10 cellular contexts compared by ENCODE assay signal in the genomic region with DNA sequence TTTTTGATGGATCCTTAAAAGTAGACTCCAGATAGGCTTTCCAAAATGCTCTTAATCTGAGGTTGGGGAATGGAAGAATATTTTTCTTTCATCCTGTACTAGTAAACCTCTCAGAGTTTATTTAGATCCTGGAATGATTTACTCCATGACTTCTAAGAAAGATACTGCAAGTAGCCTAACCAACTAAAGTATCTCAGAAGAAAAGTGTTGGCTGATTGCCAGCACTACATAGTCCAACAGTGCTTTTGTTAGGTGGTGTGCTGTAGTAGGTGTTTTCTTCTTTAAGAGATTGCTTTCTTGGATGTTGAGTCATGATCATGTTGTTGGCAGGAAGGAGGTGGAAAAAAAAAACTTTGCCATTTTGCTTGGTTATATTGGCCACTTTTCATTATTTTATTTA.
A peak's percentile ranks its signal among the peaks of the same experiment; 100 is the strongest.
DNase-seq lines count a peak whose midpoint lies in the region; ATAC-seq and TF ChIP-seq lines count a peak whose summit lies in the region.
"Had no signal": no experiment of that assay in that cellular context is flagged by ENCODE, and none has a peak within 500 bp of the region (broad histone marks: within the 10 kb centered on the region; RNA-seq: fewer than 3 reads in every experiment).

No MANE protein-coding gene starts in this region.

- no peaks in the 10 kb centered on the region for H3K36me3 Mint-ChIP-seq in progenitor cell of endocrine pancreas (ENCODE audit: insufficient read depth)
- peaks cover 0 to 2% (median under 1%) of the 10 kb centered on the region in 3 donors for H3K36me3 Mint-ChIP-seq in CD8-positive, alpha-beta memory T cell

- H3K9me3 ChIP-seq in CD8-positive, alpha-beta memory T cell (ENCODE audit: low read length): no peaks in the 10 kb centered on the region

- no peaks in the 10 kb centered on the region for H3K27me3 ChIP-seq in CD8-positive, alpha-beta memory T cell (ENCODE audit: insufficient read depth, low read length, poor library complexity, severe bottlenecking)

- ATAC-seq in HG03135 (IDR thresholded peaks at IDR 0.05; ENCODE audit: unreplicated experiment): no peak

- no peak overlapping the region for H3K27ac ChIP-seq in CD8-positive, alpha-beta memory T cell (ENCODE audit: low read depth, low read length)

- H3K4me3 Mint-ChIP-seq in progenitor cell of endocrine pancreas (ENCODE audit: low read depth): peak overlapping the region; percentile 46
- no peak overlapping the region for H3K4me3 Mint-ChIP-seq in CD8-positive, alpha-beta memory T cell
- H3K4me3 Mint-ChIP-seq: neural crest cell had no signal

- peaks cover 68% of the 10 kb centered on the region for H3K4me1 Mint-ChIP-seq in progenitor cell of endocrine pancreas (ENCODE audit: low read depth)
- peaks cover 48 to 79% (median 70%) of the 10 kb centered on the region in 3 donors for H3K4me1 Mint-ChIP-seq in CD8-positive, alpha-beta memory T cell

- TF ChIP-seq CTCF in GM12865 (IDR thresholded peaks at IDR 0.05; ENCODE audit: insufficient read depth, low read depth, low read length, missing control alignments) (no peak), epithelial cell of esophagus (IDR thresholded peaks at IDR 0.05; ENCODE audit: insufficient read depth, low read depth, low read length, missing control alignments) (no peak), progenitor cell of endocrine pancreas (IDR thresholded peaks at IDR 0.05; ENCODE audit: unreplicated experiment) (no peak)

- H3K27me3 Mint-ChIP-seq in progenitor cell of endocrine pancreas: no peaks in the 10 kb centered on the region
- H3K27me3 Mint-ChIP-seq in CD8-positive, alpha-beta memory T cell: no peaks in the 10 kb centered on the region

- DNase-seq in GM12865 (ENCODE audit: low read depth): peak; percentile 53
- DNase-seq in NCI-H2227 treated with DMSO at 0.1 percent for 48 hours (lab: John Stamatoyannopoulos, UW): peak; percentile 13
- DNase-seq in epithelial cell of esophagus (ENCODE audit: low read depth): peak; percentile 75
- DNase-seq in progenitor cell of endocrine pancreas (ENCODE audit: low spot score, unreplicated experiment): no peak
- no peak for DNase-seq in CD8-positive, alpha-beta memory T cell
- DNase-seq in activated CD4-positive, alpha-beta T cell treated with anti-CD3 and anti-CD28 coated beads for 48 hours: no peak
- no peak for DNase-seq in activated CD8-positive, alpha-beta memory T cell treated with anti-CD3 and anti-CD28 coated beads, Interleukin-2, amount 50 U/mL, for 48 hours
- DNase-seq: NCI-H774 had no signal

- no peaks in the 10 kb centered on the region for H3K9me3 Mint-ChIP-seq in progenitor cell of endocrine pancreas (ENCODE audit: low read depth)
- H3K9me3 Mint-ChIP-seq in CD8-positive, alpha-beta memory T cell: no peaks in the 10 kb centered on the region
- H3K9me3 Mint-ChIP-seq: neural crest cell had no signal

- POLR2A ChIA-PET in CD8-positive, alpha-beta memory T cell (lab: Charles Lee): no interaction called here

- H3K36me3 ChIP-seq in CD8-positive, alpha-beta memory T cell (ENCODE audit: insufficient read depth, low read length): no peaks in the 10 kb centered on the region

- no peak overlapping the region for H3K27ac Mint-ChIP-seq in progenitor cell of endocrine pancreas
- H3K27ac Mint-ChIP-seq in CD8-positive, alpha-beta memory T cell: no peak overlapping the region

- no peak overlapping the region for H3K4me3 ChIP-seq in GM12865 (ENCODE audit: low read depth, low read length)
- H3K4me3 ChIP-seq in epithelial cell of esophagus (ENCODE audit: low read length): no peak overlapping the region
- H3K4me3 ChIP-seq in CD8-positive, alpha-beta memory T cell (ENCODE audit: low read length): no peak overlapping the region

- H3K4me1 ChIP-seq in CD8-positive, alpha-beta memory T cell (ENCODE audit: insufficient read depth, low read length): peaks cover 23% of the 10 kb centered on the region

- CTCF ChIA-PET in CD8-positive, alpha-beta memory T cell (lab: Charles Lee): no interaction called here

Comparison
In these comparisons a context has a peak if more than half of its experiments do, and no peak if none do; other contexts are left out.
1. DNase-seq: peak in GM12865 (single experiment), NCI-H2227 treated with DMSO at 0.1 percent for 48 hours (single experiment) and epithelial cell of esophagus (single experiment); none in progenitor cell of endocrine pancreas (single experiment), CD8-positive, alpha-beta memory T cell (0 of 5), activated CD4-positive, alpha-beta T cell treated with anti-CD3 and anti-CD28 coated beads for 48 hours (single experiment) and activated CD8-positive, alpha-beta memory T cell treated with anti-CD3 and anti-CD28 coated beads, Interleukin-2, amount 50 U/mL, for 48 hours (single experiment).